In the genomic region with DNA sequence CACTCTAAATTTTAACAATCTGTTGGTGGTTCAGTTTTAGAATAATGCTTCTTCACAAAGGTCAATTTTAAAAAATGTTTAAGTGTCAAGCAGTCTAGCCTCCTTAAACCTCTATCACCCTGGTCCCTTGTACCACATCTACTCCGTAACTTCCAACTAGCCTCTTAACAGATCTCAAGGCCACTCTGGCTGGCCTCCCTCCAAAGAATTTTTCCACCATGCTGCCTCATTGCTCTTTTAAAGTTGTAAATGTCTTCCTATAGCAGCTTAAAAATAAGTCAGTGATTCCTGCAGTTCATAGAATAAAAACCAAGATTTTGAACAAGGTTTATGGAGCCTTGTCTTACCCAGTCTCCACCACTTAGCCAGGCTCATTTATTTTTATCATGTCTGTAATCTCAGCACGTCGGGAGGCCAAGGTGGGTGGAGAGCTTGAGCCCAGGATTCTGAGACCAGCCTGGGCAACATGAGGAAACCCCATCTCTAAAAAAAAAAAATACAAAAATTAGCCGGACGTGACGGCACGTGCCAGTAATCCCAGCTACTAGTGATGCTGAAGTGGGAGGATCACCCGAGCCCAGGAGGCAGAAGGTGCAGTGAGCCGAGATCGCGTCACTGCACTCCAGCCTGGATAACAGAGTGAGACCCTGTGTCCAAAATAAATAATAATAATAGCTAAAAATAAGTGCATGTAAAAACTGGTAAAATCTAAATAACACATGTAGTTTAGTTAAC, we compare ENCODE assay signal across 18 cellular contexts.
"Had no signal": no experiment of that assay in that cellular context is flagged by ENCODE, and none has a peak within 500 bp of the region (broad histone marks: within the 10 kb centered on the region; RNA-seq: fewer than 3 reads in every experiment).

No MANE protein-coding gene starts in this region.

- H3K4me2 ChIP-seq: hepatocyte had no signal

- H2AFZ ChIP-seq: hepatocyte had no signal

- H3K36me3 ChIP-seq: adrenal gland had no signal

- ATAC-seq: activated CD4-positive, alpha-beta T cell treated with anti-CD3 and anti-CD28 coated beads for 36 hours; activated naive CD4-positive, alpha-beta T cell treated with anti-CD3 and anti-CD28 coated beads, Interleukin-2, amount 50 U/mL, for 72 hours; body of pancreas; foreskin keratinocyte; left cardiac atrium; stimulated activated naive CD8-positive, alpha-beta T cell treated with anti-CD3 and anti-CD28 coated beads, Interleukin-15, Interleukin-2, amounts not matched to agents 100 U/mL and 50 U/mL, for 24 hours had no signal

- H3K79me2 ChIP-seq: hepatocyte had no signal

- DNase-seq: activated CD4-positive, alpha-beta memory T cell treated with anti-CD3 and anti-CD28 coated beads for 36 hours; activated CD4-positive, alpha-beta T cell treated with anti-CD3 and anti-CD28 coated beads for 36 hours; activated gamma-delta T cell treated with Interleukin-2 at 50 U/mL for 16 hours; activated T-cell treated with anti-CD3 and anti-CD28 coated beads for 4 hours; body of pancreas; endodermal cell; foreskin keratinocyte; left cardiac atrium; midbrain; occipital lobe; retina; stimulated activated naive CD8-positive, alpha-beta T cell treated with anti-CD3 and anti-CD28 coated beads, Interleukin-15, Interleukin-2, amounts not matched to agents 100 U/mL and 50 U/mL, for 24 hours; T-helper 2 cell had no signal

- H3K27ac ChIP-seq: adrenal gland, body of pancreas, epithelial cell of prostate, foreskin keratinocyte, hepatocyte had no signal

- H3K27me3 ChIP-seq: adrenal gland, body of pancreas, foreskin keratinocyte, hepatocyte had no signal

- H3K4me3 ChIP-seq: adrenal gland, body of pancreas, hepatocyte, lung had no signal

- H3K9me3 ChIP-seq: adrenal gland, body of pancreas had no signal

- H3K4me1 ChIP-seq: adrenal gland, body of pancreas, foreskin keratinocyte had no signal
